In genomic region chr10:1045415-1045814, GRCh38 we compare ENCODE assay signal across 14 cellular contexts. TPM values are rescaled to one million over a fixed set of nuclear protein-coding genes. Genes with fewer than 3 reads are reported as not detected.
A peak's percentile ranks its signal among the peaks of the same experiment; 100 is the strongest.
DNase-seq lines count a peak whose midpoint lies in the region; ATAC-seq and TF ChIP-seq lines count a peak whose summit lies in the region.
"Had no signal": no experiment of that assay in that cellular context is flagged by ENCODE, and none has a peak within 500 bp of the region (broad histone marks: within the 10 kb centered on the region; RNA-seq: fewer than 3 reads in every experiment).

No MANE protein-coding gene starts in this region.

- H3K36me3 ChIP-seq in right atrium auricular region (peaks cover 27% of the 10 kb centered on the region), transverse colon (peaks cover 0 to 33% (median 13%) of the 10 kb centered on the region in 4 donors), esophagus squamous epithelium (peaks cover 0 to 43% (median 0%) of the 10 kb centered on the region in 3 donors)

- H3K36me3 Mint-ChIP-seq in activated T-helper 1 cell treated with anti-CD3 and anti-CD28 coated beads, Interleukin-12 subunit alpha, Interleukin-12 subunit beta, Interleukin-2, Interleukin-4 antibody, amounts not matched to agents 30 ng/mL and 10 ng/mL and 1 ng/mL, durations not matched to agents 14 hours and 24 hours and 36 hours (ENCODE audit: low read depth), result peaks cover 41% of the 10 kb centered on the region
- H3K36me3 Mint-ChIP-seq in memory B cell, result peaks cover 6% of the 10 kb centered on the region

- peak overlapping the region; percentile 85 for H3K4me3 Mint-ChIP-seq in activated T-helper 1 cell treated with anti-CD3 and anti-CD28 coated beads, Interleukin-12 subunit alpha, Interleukin-12 subunit beta, Interleukin-2, Interleukin-4 antibody, amounts not matched to agents 30 ng/mL and 10 ng/mL and 1 ng/mL, durations not matched to agents 14 hours and 24 hours and 36 hours
- H3K4me3 Mint-ChIP-seq in memory B cell, result peak overlapping the region; percentile 41

- DNase-seq in right atrium auricular region (ENCODE audit: low spot score), result no peak
- no peak for DNase-seq in left cardiac atrium
- no peak for DNase-seq in activated T-helper 1 cell treated with anti-CD3 and anti-CD28 coated beads, Interleukin-12 subunit alpha, Interleukin-12 subunit beta, Interleukin-2, Interleukin-4 antibody, amounts not matched to agents 30 ng/mL and 10 ng/mL and 1 ng/mL, durations not matched to agents 14 hours and 24 hours and 36 hours (ENCODE audit: low spot score)
- no peak for DNase-seq in memory B cell (ENCODE audit: low spot score in 2 of 2)
- DNase-seq in transverse colon, result no peak
- DNase-seq in esophagus squamous epithelium (lab: John Stamatoyannopoulos, UW), result no peak
- no peak for DNase-seq in NCI-H146 treated with DMSO at 0.1 percent for 48 hours (lab: John Stamatoyannopoulos, UW; ENCODE audit: unreplicated experiment)
- DNase-seq: foreskin keratinocyte; NK-92 treated with Interleukin-12 subunit alpha and Interleukin-12 subunit beta, amount 100 ng/mL, for 24 hours; stimulated activated CD4-positive, alpha-beta T cell treated with anti-CD3 and anti-CD28 coated beads, Interleukin-1b, Interleukin-23, amount 100 ng/mL, for 48 hours; thyroid gland had no signal

- H3K9me3 ChIP-seq in right atrium auricular region (no peaks in the 10 kb centered on the region), transverse colon (no peaks in the 10 kb centered on the region), esophagus squamous epithelium (no peaks in the 10 kb centered on the region)
- H3K9me3 ChIP-seq: thyroid gland had no signal

- H3K4me3 ChIP-seq in right atrium auricular region (no peak overlapping the region), transverse colon (no peak overlapping the region), esophagus squamous epithelium (no peak overlapping the region)
- H3K4me3 ChIP-seq: thyroid gland had no signal

- H3K4me1 Mint-ChIP-seq in activated T-helper 1 cell treated with anti-CD3 and anti-CD28 coated beads, Interleukin-12 subunit alpha, Interleukin-12 subunit beta, Interleukin-2, Interleukin-4 antibody, amounts not matched to agents 30 ng/mL and 10 ng/mL and 1 ng/mL, durations not matched to agents 14 hours and 24 hours and 36 hours (ENCODE audit: low read depth), result peaks cover 49% of the 10 kb centered on the region
- peaks cover 31% of the 10 kb centered on the region for H3K4me1 Mint-ChIP-seq in memory B cell

- in situ Hi-C loops in transverse colon (cut with MboI; ENCODE audit: low pct_ligation_motif_present in 1 of 4, low pct_unique_long_range_greater_than_20kb in 1 of 4, low sequenced_read_pairs in 3 of 4), result loop anchor here in 1 of 4 donors (10.0 kb wide), 1 partner anchor 61 kb away; the partner anchor contains the start of gene GTPBP4

- no peak for TF ChIP-seq EP300 in transverse colon (IDR thresholded peaks at IDR 0.05; ENCODE audit: low read depth)

- H3K27me3 ChIP-seq in right atrium auricular region, result no peaks in the 10 kb centered on the region
- no peaks in the 10 kb centered on the region for H3K27me3 ChIP-seq in transverse colon
- no peaks in the 10 kb centered on the region for H3K27me3 ChIP-seq in esophagus squamous epithelium
- H3K27me3 ChIP-seq: foreskin keratinocyte, thyroid gland had no signal

- H3K9me3 Mint-ChIP-seq in activated T-helper 1 cell treated with anti-CD3 and anti-CD28 coated beads, Interleukin-12 subunit alpha, Interleukin-12 subunit beta, Interleukin-2, Interleukin-4 antibody, amounts not matched to agents 30 ng/mL and 10 ng/mL and 1 ng/mL, durations not matched to agents 14 hours and 24 hours and 36 hours, result no peaks in the 10 kb centered on the region
- peaks cover 1% of the 10 kb centered on the region for H3K9me3 Mint-ChIP-seq in memory B cell

- no peak for ATAC-seq in left cardiac atrium
- no peak for ATAC-seq in memory B cell (ENCODE audit: low read depth)
- no peak for ATAC-seq in GM21515 (IDR thresholded peaks at IDR 0.05; ENCODE audit: unreplicated experiment)
- ATAC-seq: activated CD4-positive, CD25-positive, alpha-beta regulatory T cell treated with anti-CD3 and anti-CD28 coated beads, Interleukin-2, amount 50 U/mL, for 24 hours; foreskin keratinocyte had no signal

- peak overlapping the region; percentile 54 to 61 for H3K27ac ChIP-seq in right atrium auricular region
- peak overlapping the region in 3 of 4 donors; percentile 49 to 78 (median 56) for H3K27ac ChIP-seq in transverse colon
- H3K27ac ChIP-seq in esophagus squamous epithelium, result peak overlapping the region in 1 of 4 donors; percentile 40
- H3K27ac ChIP-seq: foreskin keratinocyte, thyroid gland had no signal

- TF ChIP-seq POLR2A in transverse colon (IDR thresholded peaks at IDR 0.05) (no peak), esophagus squamous epithelium (IDR thresholded peaks at IDR 0.05) (no peak)

- 84 to 92% methylated on average over 5 to 6 of the region's 6 CpGs for WGBS in transverse colon (ENCODE audit: low coverage in 1 of 2), 2 donors
- 82 to 92% methylated on average over 6 of the region's 6 CpGs for WGBS in esophagus squamous epithelium, 2 donors

- intact Hi-C loops in left cardiac atrium (cut with DNase I) (no loop called here), transverse colon (cut with DNase I; ENCODE audit: low total_unique reads) (no loop called here), esophagus squamous epithelium (cut with DNase I) (no loop called here)
- intact Hi-C loops in activated T-helper 1 cell treated with anti-CD3 and anti-CD28 coated beads, Interleukin-12 subunit alpha, Interleukin-12 subunit beta, Interleukin-2, Interleukin-4 antibody, amounts not matched to agents 30 ng/mL and 10 ng/mL and 1 ng/mL, durations not matched to agents 14 hours and 24 hours and 36 hours (cut with micrococcal nuclease), result no loop called here

- H3K4me1 ChIP-seq in right atrium auricular region (peaks cover 0 to 45% of the 10 kb centered on the region in 2 donors), transverse colon (peaks cover 5 to 26% (median 16%) of the 10 kb centered on the region in 4 donors), esophagus squamous epithelium (peaks cover 6 to 47% (median 17%) of the 10 kb centered on the region in 3 donors)

- no peaks in the 10 kb centered on the region for H3K27me3 Mint-ChIP-seq in activated T-helper 1 cell treated with anti-CD3 and anti-CD28 coated beads, Interleukin-12 subunit alpha, Interleukin-12 subunit beta, Interleukin-2, Interleukin-4 antibody, amounts not matched to agents 30 ng/mL and 10 ng/mL and 1 ng/mL, durations not matched to agents 14 hours and 24 hours and 36 hours (ENCODE audit: insufficient read depth)
- no peaks in the 10 kb centered on the region for H3K27me3 Mint-ChIP-seq in memory B cell

- TF ChIP-seq CTCF in right atrium auricular region (IDR thresholded peaks at IDR 0.05), result no peak
- TF ChIP-seq CTCF in transverse colon (IDR thresholded peaks at IDR 0.05), result no peak
- no peak for TF ChIP-seq CTCF in esophagus squamous epithelium (IDR thresholded peaks at IDR 0.05)

- H3K27ac Mint-ChIP-seq in activated T-helper 1 cell treated with anti-CD3 and anti-CD28 coated beads, Interleukin-12 subunit alpha, Interleukin-12 subunit beta, Interleukin-2, Interleukin-4 antibody, amounts not matched to agents 30 ng/mL and 10 ng/mL and 1 ng/mL, durations not matched to agents 14 hours and 24 hours and 36 hours, result peak overlapping the region; percentile 96
- H3K27ac Mint-ChIP-seq in memory B cell, result peak overlapping the region; percentile 97

RNA-seq across cellular contexts. Expression of gene IDI1, which starts 3.5 kb away (rescaled TPM):
- total RNA-seq in right atrium auricular region, result 10 to 100 TPM; 16.7 to 24.3 TPM
- 10 to 100 TPM; 18.4 to 29.8 TPM for total RNA-seq in left cardiac atrium
- 76.0 and 78.9 TPM in 2 replicates for total RNA-seq in activated T-helper 1 cell treated with anti-CD3 and anti-CD28 coated beads, Interleukin-12 subunit alpha, Interleukin-12 subunit beta, Interleukin-2, Interleukin-4 antibody, amounts not matched to agents 30 ng/mL and 10 ng/mL and 1 ng/mL, durations not matched to agents 14 hours and 24 hours and 36 hours
- total RNA-seq in transverse colon, result 10 to 100 TPM; 31.1 to 81.5 (median 57.1) TPM
- 10 to 100 TPM; 30.7 to 87.5 (median 59.9) TPM for total RNA-seq in esophagus squamous epithelium

RNA-seq across cellular contexts. Expression of gene WDR37, which starts 10.8 kb away (rescaled TPM):
- total RNA-seq in right atrium auricular region, result 10 to 100 TPM; 19.4 to 20.2 TPM
- total RNA-seq in left cardiac atrium, result 10 to 100 TPM; 23.2 to 33.9 TPM
- 19.9 and 21.1 TPM in 2 replicates for total RNA-seq in activated T-helper 1 cell treated with anti-CD3 and anti-CD28 coated beads, Interleukin-12 subunit alpha, Interleukin-12 subunit beta, Interleukin-2, Interleukin-4 antibody, amounts not matched to agents 30 ng/mL and 10 ng/mL and 1 ng/mL, durations not matched to agents 14 hours and 24 hours and 36 hours
- total RNA-seq in transverse colon, result 10 to 100 TPM; 14.5 to 22.1 (median 19.7) TPM
- total RNA-seq in esophagus squamous epithelium, result 10 to 100 TPM in 2 of 4 donors, 1 to 10 TPM in 2; 7.5 to 17.2 (median 11.3) TPM

RNA-seq across cellular contexts. Expression of gene IDI2, which starts 19.8 kb away (rescaled TPM):
- total RNA-seq in right atrium auricular region, result under 1 TPM in 1 of 2 donors, not detected in 1; 0.24 TPM
- total RNA-seq in left cardiac atrium, result not detected
- not detected in 2 replicates for total RNA-seq in activated T-helper 1 cell treated with anti-CD3 and anti-CD28 coated beads, Interleukin-12 subunit alpha, Interleukin-12 subunit beta, Interleukin-2, Interleukin-4 antibody, amounts not matched to agents 30 ng/mL and 10 ng/mL and 1 ng/mL, durations not matched to agents 14 hours and 24 hours and 36 hours
- total RNA-seq in transverse colon, result not detected
- total RNA-seq in esophagus squamous epithelium, result not detected
- total RNA-seq: foreskin keratinocyte, mucosa of gallbladder, thyroid gland had no signal

RNA-seq across cellular contexts. Expression of gene GTPBP4, which starts 57.2 kb away (rescaled TPM):
- total RNA-seq in right atrium auricular region (10 to 100 TPM; 14.4 to 14.6 TPM), left cardiac atrium (10 to 100 TPM; 25.0 to 37.7 TPM), transverse colon (10 to 100 TPM in 3 of 4 donors, 1 to 10 TPM in 1; 9.4 to 25.4 (median 17.1) TPM), esophagus squamous epithelium (10 to 100 TPM; 10.2 to 35.1 (median 23.1) TPM)
- 193 and 202 TPM in 2 replicates for total RNA-seq in activated T-helper 1 cell treated with anti-CD3 and anti-CD28 coated beads, Interleukin-12 subunit alpha, Interleukin-12 subunit beta, Interleukin-2, Interleukin-4 antibody, amounts not matched to agents 30 ng/mL and 10 ng/mL and 1 ng/mL, durations not matched to agents 14 hours and 24 hours and 36 hours
